In the genomic region with DNA sequence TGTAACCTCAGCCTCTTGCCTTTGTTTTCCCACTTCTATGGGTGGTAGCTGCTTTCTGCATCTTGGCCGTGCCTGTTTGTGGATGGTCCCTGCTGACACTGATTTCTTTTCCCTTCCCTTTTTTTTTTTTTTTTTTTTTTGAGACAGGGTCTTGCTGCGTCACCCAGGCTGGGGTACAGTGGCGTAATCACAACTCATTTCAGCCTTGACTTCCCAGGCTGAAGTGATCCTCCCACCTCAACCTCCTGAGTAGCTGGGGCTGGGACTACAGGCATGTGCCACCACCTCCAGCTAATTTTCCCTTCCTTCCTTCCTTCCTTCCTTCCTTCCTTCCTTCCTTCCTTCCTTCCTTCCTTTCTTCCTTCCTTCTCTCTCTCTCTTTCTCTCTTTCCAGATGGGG, we compare ENCODE assay signal across 13 cellular contexts. TPM values are rescaled to one million over a fixed set of nuclear protein-coding genes. Genes with fewer than 3 reads are reported as not detected.
DNase-seq lines count a peak whose midpoint lies in the region; ATAC-seq, FAIRE-seq and TF ChIP-seq lines count a peak whose summit lies in the region.
"Had no signal": no experiment of that assay in that cellular context is flagged by ENCODE, and none has a peak within 500 bp of the region (broad histone marks: within the 10 kb centered on the region; RNA-seq: fewer than 3 reads in every experiment).

No MANE protein-coding gene starts in this region.

- H3K27me3 ChIP-seq in heart right ventricle, result no peaks in the 10 kb centered on the region

- TF ChIP-seq POLR2A in H54 (IDR thresholded peaks at IDR 0.05; ENCODE audit: low read depth, low read length), result no peak

- CTCF ChIA-PET in Calu3 (lab: Charles Lee), result interaction anchor here (0.7 kb wide), 1 partner anchor 12 kb away, joined by 3 read pairs; no protein-coding TSS in a partner anchor

- no peak for ATAC-seq in activated naive CD8-positive, alpha-beta T cell treated with anti-CD3 and anti-CD28 coated beads, Interleukin-2, amount 50 U/mL, for 24 hours
- no peak for ATAC-seq in heart right ventricle
- ATAC-seq: K562 had no signal

- 63 to 77% methylated on average over 3 of the region's 3 CpGs for WGBS in heart right ventricle, 2 donors

- no peaks in the 10 kb centered on the region for H3K4me1 Mint-ChIP-seq in activated naive CD8-positive, alpha-beta T cell treated with anti-CD3 and anti-CD28 coated beads for 36 hours
- no peaks in the 10 kb centered on the region for H3K4me1 Mint-ChIP-seq in activated naive CD8-positive, alpha-beta T cell treated with anti-CD3 and anti-CD28 coated beads, Interleukin-2, amount 50 U/mL, for 24 hours
- H3K4me1 Mint-ChIP-seq in Calu3 (ENCODE audit: low read depth, unreplicated experiment), result no peaks in the 10 kb centered on the region
- H3K4me1 Mint-ChIP-seq in dendritic cell treated with granulocyte-macrophage colony-stimulating factor and Interleukin-4, amounts not matched to agents 40 ng/mL and 50 ng/mL, for 4 days (ENCODE audit: low read depth), result peaks cover 36% of the 10 kb centered on the region
- H3K4me1 Mint-ChIP-seq: CD4-positive, CD25-positive, alpha-beta regulatory T cell had no signal

- no peak overlapping the region for H3K4me3 ChIP-seq in heart right ventricle
- H3K4me3 ChIP-seq: K562 had no signal

- H3K4me3 Mint-ChIP-seq in activated naive CD8-positive, alpha-beta T cell treated with anti-CD3 and anti-CD28 coated beads for 36 hours, result peak overlapping the region; percentile 19
- no peak overlapping the region for H3K4me3 Mint-ChIP-seq in activated naive CD8-positive, alpha-beta T cell treated with anti-CD3 and anti-CD28 coated beads, Interleukin-2, amount 50 U/mL, for 24 hours
- no peak overlapping the region for H3K4me3 Mint-ChIP-seq in Calu3 (ENCODE audit: low read depth, unreplicated experiment)
- peak overlapping the region; percentile 18 for H3K4me3 Mint-ChIP-seq in dendritic cell treated with granulocyte-macrophage colony-stimulating factor and Interleukin-4, amounts not matched to agents 40 ng/mL and 50 ng/mL, for 4 days
- H3K4me3 Mint-ChIP-seq: CD4-positive, CD25-positive, alpha-beta regulatory T cell had no signal

- H3K36me3 ChIP-seq in heart right ventricle, result no peaks in the 10 kb centered on the region

- TF ChIP-seq CTCF in Calu3 (IDR thresholded peaks at IDR 0.05; ENCODE audit: unreplicated experiment), result no peak
- TF ChIP-seq CTCF in heart right ventricle (IDR thresholded peaks at IDR 0.05), result no peak

- DNase-seq in activated naive CD8-positive, alpha-beta T cell treated with anti-CD3 and anti-CD28 coated beads for 36 hours, result no peak
- DNase-seq in activated naive CD8-positive, alpha-beta T cell treated with anti-CD3 and anti-CD28 coated beads, Interleukin-2, amount 50 U/mL, for 24 hours, result no peak
- no peak for DNase-seq in Calu3
- DNase-seq in H54 (ENCODE audit: insufficient read length, low spot score), result no peak
- no peak for DNase-seq in HuH-7 (ENCODE audit: low spot score)
- no peak for DNase-seq in heart right ventricle
- DNase-seq: CD4-positive, CD25-positive, alpha-beta regulatory T cell; DMS 273 treated with DMSO at 0.1 percent for 48 hours; H7 had no signal

- no peak overlapping the region for H3K27ac Mint-ChIP-seq in activated naive CD8-positive, alpha-beta T cell treated with anti-CD3 and anti-CD28 coated beads for 36 hours
- no peak overlapping the region for H3K27ac Mint-ChIP-seq in activated naive CD8-positive, alpha-beta T cell treated with anti-CD3 and anti-CD28 coated beads, Interleukin-2, amount 50 U/mL, for 24 hours
- peak overlapping the region; percentile 9 for H3K27ac Mint-ChIP-seq in Calu3 (ENCODE audit: unreplicated experiment)
- H3K27ac Mint-ChIP-seq in dendritic cell treated with granulocyte-macrophage colony-stimulating factor and Interleukin-4, amounts not matched to agents 40 ng/mL and 50 ng/mL, for 4 days, result peak overlapping the region; percentile 77

- no TSS peak for BruUV-seq in Calu3 (replicated peaks; lab: Mats Ljungman, UMichigan)

- H3K36me3 Mint-ChIP-seq in activated naive CD8-positive, alpha-beta T cell treated with anti-CD3 and anti-CD28 coated beads for 36 hours, result no peaks in the 10 kb centered on the region
- H3K36me3 Mint-ChIP-seq in activated naive CD8-positive, alpha-beta T cell treated with anti-CD3 and anti-CD28 coated beads, Interleukin-2, amount 50 U/mL, for 24 hours (ENCODE audit: low read depth), result no peaks in the 10 kb centered on the region
- no peaks in the 10 kb centered on the region for H3K36me3 Mint-ChIP-seq in Calu3 (ENCODE audit: insufficient read depth, unreplicated experiment)
- H3K36me3 Mint-ChIP-seq in dendritic cell treated with granulocyte-macrophage colony-stimulating factor and Interleukin-4, amounts not matched to agents 40 ng/mL and 50 ng/mL, for 4 days (ENCODE audit: low read depth), result no peaks in the 10 kb centered on the region
- H3K36me3 Mint-ChIP-seq: CD4-positive, CD25-positive, alpha-beta regulatory T cell had no signal

- no peak overlapping the region for H3K27ac ChIP-seq in heart right ventricle

- FAIRE-seq in H54 (lab: Jason Lieb, UNC), result no peak
- FAIRE-seq: A204.1, HTR-8/SVneo had no signal

- H3K4me1 ChIP-seq in heart right ventricle, result peaks cover 0 to 9% (median 0%) of the 10 kb centered on the region in 9 donors

- intact Hi-C loops in Calu3 (cut with micrococcal nuclease; ENCODE audit: unreplicated experiment), result no loop called here
- intact Hi-C loops in dendritic cell treated with granulocyte-macrophage colony-stimulating factor and Interleukin-4, amounts not matched to agents 40 ng/mL and 50 ng/mL, for 4 days (cut with micrococcal nuclease), result no loop called here
- intact Hi-C loops in heart right ventricle (cut with DNase I), result no loop called here

- no peaks in the 10 kb centered on the region for H3K27me3 Mint-ChIP-seq in activated naive CD8-positive, alpha-beta T cell treated with anti-CD3 and anti-CD28 coated beads for 36 hours
- no peaks in the 10 kb centered on the region for H3K27me3 Mint-ChIP-seq in activated naive CD8-positive, alpha-beta T cell treated with anti-CD3 and anti-CD28 coated beads, Interleukin-2, amount 50 U/mL, for 24 hours
- H3K27me3 Mint-ChIP-seq in Calu3 (ENCODE audit: unreplicated experiment), result peaks cover 36% of the 10 kb centered on the region
- no peaks in the 10 kb centered on the region for H3K27me3 Mint-ChIP-seq in dendritic cell treated with granulocyte-macrophage colony-stimulating factor and Interleukin-4, amounts not matched to agents 40 ng/mL and 50 ng/mL, for 4 days

- no peaks in the 10 kb centered on the region for H3K9me3 Mint-ChIP-seq in activated naive CD8-positive, alpha-beta T cell treated with anti-CD3 and anti-CD28 coated beads for 36 hours
- H3K9me3 Mint-ChIP-seq in activated naive CD8-positive, alpha-beta T cell treated with anti-CD3 and anti-CD28 coated beads, Interleukin-2, amount 50 U/mL, for 24 hours, result no peaks in the 10 kb centered on the region
- H3K9me3 Mint-ChIP-seq in Calu3 (ENCODE audit: low read depth, unreplicated experiment), result no peaks in the 10 kb centered on the region
- no peaks in the 10 kb centered on the region for H3K9me3 Mint-ChIP-seq in dendritic cell treated with granulocyte-macrophage colony-stimulating factor and Interleukin-4, amounts not matched to agents 40 ng/mL and 50 ng/mL, for 4 days
- H3K9me3 Mint-ChIP-seq: CD4-positive, CD25-positive, alpha-beta regulatory T cell had no signal

- H3K9me3 ChIP-seq in heart right ventricle, result no peaks in the 10 kb centered on the region

RNA-seq across cellular contexts. Expression of a gene that starts 57.7 kb away (rescaled TPM):
- 10 to 100 TPM; 38.5 to 39.5 TPM for total RNA-seq in activated naive CD8-positive, alpha-beta T cell treated with anti-CD3 and anti-CD28 coated beads for 36 hours
- 67.2 and 71.5 TPM in 2 replicates for total RNA-seq in Calu3 (2022)
- total RNA-seq in heart right ventricle, result 10 to 100 TPM; 23.4 to 41.7 (median 36.4) TPM
- polyA plus RNA-seq in heart right ventricle, result 10 to 100 TPM in 1 of 2 donors, 1 to 10 TPM in 1; 5.8 to 13.9 TPM

Comparison
In these comparisons a context has a peak if more than half of its experiments do, and no peak if none do; other contexts are left out.
1. H3K4me3 Mint-ChIP-seq: peak in activated naive CD8-positive, alpha-beta T cell treated with anti-CD3 and anti-CD28 coated beads for 36 hours (single experiment) and dendritic cell treated with granulocyte-macrophage colony-stimulating factor and Interleukin-4, amounts not matched to agents 40 ng/mL and 50 ng/mL, for 4 days (single experiment); none in activated naive CD8-positive, alpha-beta T cell treated with anti-CD3 and anti-CD28 coated beads, Interleukin-2, amount 50 U/mL, for 24 hours (single experiment) and Calu3 (single experiment).
2. H3K27ac Mint-ChIP-seq: peak in Calu3 (single experiment) and dendritic cell treated with granulocyte-macrophage colony-stimulating factor and Interleukin-4, amounts not matched to agents 40 ng/mL and 50 ng/mL, for 4 days (single experiment); none in activated naive CD8-positive, alpha-beta T cell treated with anti-CD3 and anti-CD28 coated beads for 36 hours (single experiment) and activated naive CD8-positive, alpha-beta T cell treated with anti-CD3 and anti-CD28 coated beads, Interleukin-2, amount 50 U/mL, for 24 hours (single experiment).